1 cellular context compared by ENCODE assay signal in the genomic region with DNA sequence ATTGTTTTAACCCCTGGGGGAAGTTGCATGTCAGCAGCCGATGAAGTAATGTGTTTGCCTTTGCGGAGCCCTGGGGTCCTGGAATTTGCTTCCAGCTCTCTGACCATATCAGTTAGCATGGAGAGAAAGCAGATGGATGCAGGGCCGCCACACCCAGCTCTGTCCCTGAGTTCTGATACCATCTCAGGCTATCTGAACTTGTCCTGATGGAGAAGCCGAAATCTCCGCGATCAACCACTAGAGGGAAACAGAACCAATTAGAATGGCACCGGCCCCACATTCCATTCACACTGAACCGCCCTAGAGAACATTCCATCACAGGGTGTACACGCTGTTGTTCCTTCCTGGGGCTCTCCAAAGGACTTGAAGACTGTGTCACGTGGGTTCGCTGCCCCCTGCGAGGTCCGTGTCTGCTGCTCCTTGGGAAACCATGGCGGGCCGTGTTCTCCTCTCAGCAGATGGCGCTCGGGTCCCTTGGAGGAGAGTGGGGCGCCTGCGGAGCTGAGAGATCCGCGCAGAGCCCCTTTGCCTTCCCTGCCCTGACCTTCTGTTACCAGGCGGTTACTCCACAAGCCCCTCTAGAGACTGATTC.
TF ChIP-seq lines count a peak whose summit lies in the region.

No MANE protein-coding gene starts in this region.

TF ChIP-seq in SK-N-SH, 30 proteins besides CTCF, POLR2A, EP300 and RAD21 (continued from another document):
- TF ChIP-seq, protein P1, sequence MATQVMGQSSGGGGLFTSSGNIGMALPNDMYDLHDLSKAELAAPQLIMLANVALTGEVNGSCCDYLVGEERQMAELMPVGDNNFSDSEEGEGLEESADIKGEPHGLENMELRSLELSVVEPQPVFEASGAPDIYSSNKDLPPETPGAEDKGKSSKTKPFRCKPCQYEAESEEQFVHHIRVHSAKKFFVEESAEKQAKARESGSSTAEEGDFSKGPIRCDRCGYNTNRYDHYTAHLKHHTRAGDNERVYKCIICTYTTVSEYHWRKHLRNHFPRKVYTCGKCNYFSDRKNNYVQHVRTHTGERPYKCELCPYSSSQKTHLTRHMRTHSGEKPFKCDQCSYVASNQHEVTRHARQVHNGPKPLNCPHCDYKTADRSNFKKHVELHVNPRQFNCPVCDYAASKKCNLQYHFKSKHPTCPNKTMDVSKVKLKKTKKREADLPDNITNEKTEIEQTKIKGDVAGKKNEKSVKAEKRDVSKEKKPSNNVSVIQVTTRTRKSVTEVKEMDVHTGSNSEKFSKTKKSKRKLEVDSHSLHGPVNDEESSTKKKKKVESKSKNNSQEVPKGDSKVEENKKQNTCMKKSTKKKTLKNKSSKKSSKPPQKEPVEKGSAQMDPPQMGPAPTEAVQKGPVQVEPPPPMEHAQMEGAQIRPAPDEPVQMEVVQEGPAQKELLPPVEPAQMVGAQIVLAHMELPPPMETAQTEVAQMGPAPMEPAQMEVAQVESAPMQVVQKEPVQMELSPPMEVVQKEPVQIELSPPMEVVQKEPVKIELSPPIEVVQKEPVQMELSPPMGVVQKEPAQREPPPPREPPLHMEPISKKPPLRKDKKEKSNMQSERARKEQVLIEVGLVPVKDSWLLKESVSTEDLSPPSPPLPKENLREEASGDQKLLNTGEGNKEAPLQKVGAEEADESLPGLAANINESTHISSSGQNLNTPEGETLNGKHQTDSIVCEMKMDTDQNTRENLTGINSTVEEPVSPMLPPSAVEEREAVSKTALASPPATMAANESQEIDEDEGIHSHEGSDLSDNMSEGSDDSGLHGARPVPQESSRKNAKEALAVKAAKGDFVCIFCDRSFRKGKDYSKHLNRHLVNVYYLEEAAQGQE (IDR thresholded peaks at IDR 0.05; ENCODE audit: low read depth, low read length) = no peak
- TF ChIP-seq SIN3A (IDR thresholded peaks at IDR 0.05; ENCODE audit: borderline replicate concordance, low read depth, low read length) (peak; percentile 24; the same call in 1 of the 2 replicates), YY1 (IDR thresholded peaks at IDR 0.05; ENCODE audit: low read depth) (peak; percentile 25; the same call in 1 of the 2 replicates), MEF2A (IDR thresholded peaks at IDR 0.05; ENCODE audit: borderline replicate concordance, low read depth) (no peak), RFX5 (IDR thresholded peaks at IDR 0.05; ENCODE audit: low read length) (no peak), TCF12 (IDR thresholded peaks at IDR 0.05) (peak; percentile 87), FOXM1 (IDR thresholded peaks at IDR 0.05; ENCODE audit: low read depth) (no peak)
- TF ChIP-seq, protein P2, sequence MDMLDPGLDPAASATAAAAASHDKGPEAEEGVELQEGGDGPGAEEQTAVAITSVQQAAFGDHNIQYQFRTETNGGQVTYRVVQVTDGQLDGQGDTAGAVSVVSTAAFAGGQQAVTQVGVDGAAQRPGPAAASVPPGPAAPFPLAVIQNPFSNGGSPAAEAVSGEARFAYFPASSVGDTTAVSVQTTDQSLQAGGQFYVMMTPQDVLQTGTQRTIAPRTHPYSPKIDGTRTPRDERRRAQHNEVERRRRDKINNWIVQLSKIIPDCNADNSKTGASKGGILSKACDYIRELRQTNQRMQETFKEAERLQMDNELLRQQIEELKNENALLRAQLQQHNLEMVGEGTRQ (IDR thresholded peaks at IDR 0.05; ENCODE audit: borderline replicate concordance, low read depth, low read length) = 0 out of 2 replicates have a peak, but pooled peaks have one; percentile 31
